In the genomic region with DNA sequence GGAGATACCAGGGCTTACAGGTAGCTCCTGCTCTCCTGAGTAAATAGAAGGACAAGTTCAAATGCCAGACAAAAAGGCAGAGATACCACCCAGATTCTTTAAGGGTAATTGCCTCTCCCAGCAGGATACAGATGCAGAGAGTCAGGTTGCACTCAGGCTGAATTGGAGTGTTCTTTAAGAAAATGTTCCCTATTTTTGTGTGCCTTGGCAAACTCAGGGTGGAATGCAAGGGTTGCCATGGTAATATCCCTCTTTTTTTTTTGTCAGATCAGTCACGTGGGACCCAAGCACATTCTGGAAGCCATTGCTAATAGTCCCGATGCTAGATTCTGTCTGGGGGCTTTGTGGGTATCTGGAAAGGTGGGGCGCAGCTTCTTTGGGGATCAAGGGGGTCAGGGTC, we compare ENCODE assay signal across 23 cellular contexts.
"Had no signal": no experiment of that assay in that cellular context is flagged by ENCODE, and none has a peak within 500 bp of the region (broad histone marks: within the 10 kb centered on the region; RNA-seq: fewer than 3 reads in every experiment).

No MANE protein-coding gene starts in this region.

- H3K36me3 ChIP-seq: breast epithelium, gastroesophageal sphincter, heart left ventricle, sigmoid colon, upper lobe of left lung had no signal

- H3K36me3 Mint-ChIP-seq: activated naive CD8-positive, alpha-beta T cell treated with anti-CD3 and anti-CD28 coated beads for 36 hours; memory B cell had no signal

- H3K4me1 Mint-ChIP-seq: activated B cell treated with CpG ODN at 0.5 μM for 24 hours; activated CD4-positive, alpha-beta T cell treated with anti-CD3 and anti-CD28 coated beads for 36 hours; activated naive CD8-positive, alpha-beta T cell treated with anti-CD3 and anti-CD28 coated beads for 36 hours; memory B cell had no signal

- H3K4me2 ChIP-seq: smooth muscle cell had no signal

- H3K4me1 ChIP-seq: breast epithelium, gastroesophageal sphincter, heart left ventricle, sigmoid colon, testis, upper lobe of left lung had no signal

- ATAC-seq: activated CD4-positive, alpha-beta T cell treated with anti-CD3 and anti-CD28 coated beads for 36 hours; gastroesophageal sphincter; heart left ventricle; mucosa of descending colon had no signal

- H3K4me3 Mint-ChIP-seq: activated B cell treated with CpG ODN at 0.5 μM for 24 hours; activated CD4-positive, alpha-beta T cell treated with anti-CD3 and anti-CD28 coated beads for 36 hours; activated naive CD8-positive, alpha-beta T cell treated with anti-CD3 and anti-CD28 coated beads for 36 hours; memory B cell had no signal

- DNase-seq: activated B cell treated with CpG ODN at 0.5 μM for 24 hours; activated CD4-positive, alpha-beta T cell treated with anti-CD3 and anti-CD28 coated beads for 36 hours; activated CD4-positive, alpha-beta T cell treated with anti-CD3 and anti-CD28 coated beads, Interleukin-2, amount 50 U/mL, for 4 hours; activated naive CD4-positive, alpha-beta T cell treated with Interleukin-2 at 50 U/mL for 16 hours; activated naive CD8-positive, alpha-beta T cell treated with anti-CD3 and anti-CD28 coated beads for 36 hours; activated T-cell treated with anti-CD3 and anti-CD28 coated beads, Interleukin-2, amount 50 U/mL, for 48 hours; cerebellar nuclear complex; cortex of kidney; heart left ventricle; mucosa of descending colon; occipital lobe; posterior cingulate gyrus; sigmoid colon; stimulated activated CD4-positive, alpha-beta T cell treated with anti-CD3 and anti-CD28 coated beads, Interleukin-2, amount 100 ng/mL, for 48 hours; stimulated activated naive CD4-positive, alpha-beta T cell; T-helper 9 cell; testis; upper lobe of left lung had no signal

- H3K27ac Mint-ChIP-seq: activated B cell treated with CpG ODN at 0.5 μM for 24 hours; activated CD4-positive, alpha-beta T cell treated with anti-CD3 and anti-CD28 coated beads for 36 hours; activated naive CD8-positive, alpha-beta T cell treated with anti-CD3 and anti-CD28 coated beads for 36 hours; memory B cell had no signal

- H3K27me3 Mint-ChIP-seq: activated B cell treated with CpG ODN at 0.5 μM for 24 hours; activated CD4-positive, alpha-beta T cell treated with anti-CD3 and anti-CD28 coated beads for 36 hours; activated naive CD8-positive, alpha-beta T cell treated with anti-CD3 and anti-CD28 coated beads for 36 hours; memory B cell had no signal

- H3K27ac ChIP-seq: breast epithelium, epithelial cell of prostate, gastroesophageal sphincter, heart left ventricle, sigmoid colon, testis, upper lobe of left lung had no signal

- H3K4me3 ChIP-seq: breast epithelium, gastroesophageal sphincter, heart left ventricle, mucosa of descending colon, sigmoid colon, smooth muscle cell, testis, upper lobe of left lung had no signal

- H3K27me3 ChIP-seq: breast epithelium, sigmoid colon, testis, upper lobe of left lung had no signal
